ENCODE assay signal across 1 cellular context in the genomic region with DNA sequence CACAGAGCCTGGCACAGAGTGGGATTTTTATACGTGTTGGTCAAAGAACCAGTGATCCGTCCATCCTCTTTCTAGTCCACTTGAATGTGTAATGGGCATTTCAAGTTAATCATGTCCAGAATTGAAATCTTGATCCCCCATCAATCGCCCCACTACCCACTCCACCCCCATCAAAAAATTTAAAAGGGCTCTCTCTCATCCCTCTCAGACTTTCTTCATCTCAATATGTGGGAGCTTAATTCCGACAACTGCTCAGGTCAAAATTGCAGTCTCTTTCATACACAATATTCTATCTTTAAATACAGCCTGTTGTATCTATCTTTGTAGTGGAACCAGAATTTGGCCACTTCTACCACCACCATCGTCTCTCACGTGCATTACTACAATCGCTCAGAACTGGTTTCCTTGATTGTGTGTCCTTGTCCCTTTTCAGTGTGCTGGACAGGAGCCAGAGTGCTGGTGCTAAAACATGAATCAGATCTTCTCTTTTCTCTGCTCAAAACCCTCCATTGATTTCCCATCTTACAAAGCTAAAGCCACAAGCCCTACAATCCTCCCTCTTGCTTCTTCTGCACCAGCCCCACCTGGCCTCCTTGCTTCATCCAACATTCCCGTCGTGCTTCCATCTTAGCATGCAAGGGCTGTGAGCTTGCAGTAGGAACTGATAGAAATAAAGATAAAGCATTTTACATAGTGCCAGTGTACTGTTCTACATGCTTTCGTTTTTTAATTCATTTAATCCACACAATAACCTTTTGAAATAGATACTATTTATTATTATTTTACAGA.
TF ChIP-seq lines count a peak whose summit lies in the region.

No MANE protein-coding gene starts in this region.

TF ChIP-seq in WTC11, 78 proteins besides CTCF, POLR2A, EP300 and RAD21 (continued from another document):
- TF ChIP-seq, protein P1, sequence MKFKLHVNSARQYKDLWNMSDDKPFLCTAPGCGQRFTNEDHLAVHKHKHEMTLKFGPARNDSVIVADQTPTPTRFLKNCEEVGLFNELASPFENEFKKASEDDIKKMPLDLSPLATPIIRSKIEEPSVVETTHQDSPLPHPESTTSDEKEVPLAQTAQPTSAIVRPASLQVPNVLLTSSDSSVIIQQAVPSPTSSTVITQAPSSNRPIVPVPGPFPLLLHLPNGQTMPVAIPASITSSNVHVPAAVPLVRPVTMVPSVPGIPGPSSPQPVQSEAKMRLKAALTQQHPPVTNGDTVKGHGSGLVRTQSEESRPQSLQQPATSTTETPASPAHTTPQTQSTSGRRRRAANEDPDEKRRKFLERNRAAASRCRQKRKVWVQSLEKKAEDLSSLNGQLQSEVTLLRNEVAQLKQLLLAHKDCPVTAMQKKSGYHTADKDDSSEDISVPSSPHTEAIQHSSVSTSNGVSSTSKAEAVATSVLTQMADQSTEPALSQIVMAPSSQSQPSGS (CRISPR knock-in tag; IDR thresholded peaks at IDR 0.05; ENCODE audit: borderline replicate concordance, low read depth), result no peak
- TF ChIP-seq, protein P2, sequence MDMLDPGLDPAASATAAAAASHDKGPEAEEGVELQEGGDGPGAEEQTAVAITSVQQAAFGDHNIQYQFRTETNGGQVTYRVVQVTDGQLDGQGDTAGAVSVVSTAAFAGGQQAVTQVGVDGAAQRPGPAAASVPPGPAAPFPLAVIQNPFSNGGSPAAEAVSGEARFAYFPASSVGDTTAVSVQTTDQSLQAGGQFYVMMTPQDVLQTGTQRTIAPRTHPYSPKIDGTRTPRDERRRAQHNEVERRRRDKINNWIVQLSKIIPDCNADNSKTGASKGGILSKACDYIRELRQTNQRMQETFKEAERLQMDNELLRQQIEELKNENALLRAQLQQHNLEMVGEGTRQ (CRISPR knock-in tag; IDR thresholded peaks at IDR 0.05), result no peak
- TF ChIP-seq, protein P3, sequence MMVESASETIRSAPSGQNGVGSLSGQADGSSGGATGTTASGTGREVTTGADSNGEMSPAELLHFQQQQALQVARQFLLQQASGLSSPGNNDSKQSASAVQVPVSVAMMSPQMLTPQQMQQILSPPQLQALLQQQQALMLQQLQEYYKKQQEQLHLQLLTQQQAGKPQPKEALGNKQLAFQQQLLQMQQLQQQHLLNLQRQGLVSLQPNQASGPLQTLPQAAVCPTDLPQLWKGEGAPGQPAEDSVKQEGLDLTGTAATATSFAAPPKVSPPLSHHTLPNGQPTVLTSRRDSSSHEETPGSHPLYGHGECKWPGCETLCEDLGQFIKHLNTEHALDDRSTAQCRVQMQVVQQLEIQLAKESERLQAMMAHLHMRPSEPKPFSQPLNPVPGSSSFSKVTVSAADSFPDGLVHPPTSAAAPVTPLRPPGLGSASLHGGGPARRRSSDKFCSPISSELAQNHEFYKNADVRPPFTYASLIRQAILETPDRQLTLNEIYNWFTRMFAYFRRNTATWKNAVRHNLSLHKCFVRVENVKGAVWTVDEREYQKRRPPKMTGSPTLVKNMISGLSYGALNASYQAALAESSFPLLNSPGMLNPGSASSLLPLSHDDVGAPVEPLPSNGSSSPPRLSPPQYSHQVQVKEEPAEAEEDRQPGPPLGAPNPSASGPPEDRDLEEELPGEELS (CRISPR knock-in tag; IDR thresholded peaks at IDR 0.05), result no peak
- TF ChIP-seq ESRRA (CRISPR knock-in tag; IDR thresholded peaks at IDR 0.05; ENCODE audit: borderline replicate concordance), result no peak
